ENCODE assay signal across 1 cellular context in the genomic region with DNA sequence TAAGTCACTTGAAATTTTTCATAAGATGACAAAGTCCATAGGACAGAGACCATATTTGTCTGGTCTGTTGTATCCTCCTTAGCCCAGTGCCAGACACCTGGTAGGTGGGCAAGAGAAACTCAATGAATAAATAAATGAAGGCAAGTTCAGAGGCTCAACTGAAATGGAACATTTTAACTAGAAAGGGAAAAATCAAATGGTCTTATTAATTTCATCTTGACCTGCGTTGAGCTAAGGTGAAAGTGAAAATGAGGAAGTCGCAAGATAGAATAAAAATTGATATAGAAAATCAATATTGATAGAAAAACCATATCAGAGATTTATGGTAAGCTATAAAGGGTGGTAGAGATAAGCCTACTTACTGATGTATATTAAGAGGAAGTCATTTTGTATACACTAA.
TF ChIP-seq lines count a peak whose summit lies in the region.

No MANE protein-coding gene starts in this region.

TF ChIP-seq in liver, 16 proteins besides CTCF, POLR2A, EP300 and RAD21 (continued from another document):
- TF ChIP-seq, protein P1, sequence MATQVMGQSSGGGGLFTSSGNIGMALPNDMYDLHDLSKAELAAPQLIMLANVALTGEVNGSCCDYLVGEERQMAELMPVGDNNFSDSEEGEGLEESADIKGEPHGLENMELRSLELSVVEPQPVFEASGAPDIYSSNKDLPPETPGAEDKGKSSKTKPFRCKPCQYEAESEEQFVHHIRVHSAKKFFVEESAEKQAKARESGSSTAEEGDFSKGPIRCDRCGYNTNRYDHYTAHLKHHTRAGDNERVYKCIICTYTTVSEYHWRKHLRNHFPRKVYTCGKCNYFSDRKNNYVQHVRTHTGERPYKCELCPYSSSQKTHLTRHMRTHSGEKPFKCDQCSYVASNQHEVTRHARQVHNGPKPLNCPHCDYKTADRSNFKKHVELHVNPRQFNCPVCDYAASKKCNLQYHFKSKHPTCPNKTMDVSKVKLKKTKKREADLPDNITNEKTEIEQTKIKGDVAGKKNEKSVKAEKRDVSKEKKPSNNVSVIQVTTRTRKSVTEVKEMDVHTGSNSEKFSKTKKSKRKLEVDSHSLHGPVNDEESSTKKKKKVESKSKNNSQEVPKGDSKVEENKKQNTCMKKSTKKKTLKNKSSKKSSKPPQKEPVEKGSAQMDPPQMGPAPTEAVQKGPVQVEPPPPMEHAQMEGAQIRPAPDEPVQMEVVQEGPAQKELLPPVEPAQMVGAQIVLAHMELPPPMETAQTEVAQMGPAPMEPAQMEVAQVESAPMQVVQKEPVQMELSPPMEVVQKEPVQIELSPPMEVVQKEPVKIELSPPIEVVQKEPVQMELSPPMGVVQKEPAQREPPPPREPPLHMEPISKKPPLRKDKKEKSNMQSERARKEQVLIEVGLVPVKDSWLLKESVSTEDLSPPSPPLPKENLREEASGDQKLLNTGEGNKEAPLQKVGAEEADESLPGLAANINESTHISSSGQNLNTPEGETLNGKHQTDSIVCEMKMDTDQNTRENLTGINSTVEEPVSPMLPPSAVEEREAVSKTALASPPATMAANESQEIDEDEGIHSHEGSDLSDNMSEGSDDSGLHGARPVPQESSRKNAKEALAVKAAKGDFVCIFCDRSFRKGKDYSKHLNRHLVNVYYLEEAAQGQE (IDR thresholded peaks at IDR 0.05) = no peak
